ENCODE assay signal across 1 cellular context in the genomic region with DNA sequence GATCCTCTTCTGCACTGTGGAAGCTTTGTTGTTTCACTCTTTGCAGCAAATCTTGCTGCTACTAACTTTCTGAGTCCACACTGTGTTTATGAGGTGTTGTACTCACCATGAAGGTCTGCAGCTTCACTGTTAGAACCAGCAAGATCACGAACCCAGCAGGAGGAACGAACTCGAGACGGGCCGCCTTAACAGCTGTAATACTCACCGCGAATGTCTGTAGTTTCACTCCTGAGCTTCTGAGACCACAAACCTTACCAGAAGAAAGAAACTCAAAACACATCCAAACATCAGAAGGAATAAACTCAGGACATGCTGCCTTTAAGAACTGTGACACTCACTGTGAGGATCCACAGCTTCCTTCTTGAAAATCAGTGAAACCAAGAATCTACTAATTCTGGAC.
TF ChIP-seq lines count a peak whose summit lies in the region.

No MANE protein-coding gene starts in this region.

TF ChIP-seq in GM23338, 12 proteins besides CTCF, POLR2A, EP300 and RAD21 (continued from another document):
- TF ChIP-seq ZNF331 (CRISPR knock-in tag; IDR thresholded peaks at IDR 0.05; ENCODE audit: low read depth) (no peak), POLR2AphosphoS5 (IDR thresholded peaks at IDR 0.05; ENCODE audit: low read depth) (no peak)
